In the genomic region with DNA sequence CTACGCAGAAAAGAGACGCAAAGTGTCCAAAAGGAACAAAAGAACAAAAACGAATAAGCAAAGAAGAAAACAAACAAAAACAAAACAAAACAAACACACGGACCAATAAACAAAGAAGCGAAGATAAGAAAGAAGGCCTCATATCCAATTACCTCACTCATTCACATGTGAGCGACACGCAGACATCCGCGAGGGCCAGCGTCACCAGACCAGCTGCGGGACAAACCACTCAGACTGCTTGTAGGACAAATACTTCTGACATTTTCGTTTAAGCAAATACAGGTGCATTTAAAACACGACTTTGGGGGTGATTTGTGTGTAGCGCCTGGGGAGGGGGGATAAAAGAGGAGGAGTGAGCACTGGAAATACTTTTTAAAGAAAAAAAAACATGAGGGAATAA, we compare ENCODE assay signal across 25 cellular contexts.
"Had no signal": no experiment of that assay in that cellular context is flagged by ENCODE, and none has a peak within 500 bp of the region (broad histone marks: within the 10 kb centered on the region; RNA-seq: fewer than 3 reads in every experiment).

No MANE protein-coding gene starts in this region.

- H3K4me1 Mint-ChIP-seq: immature natural killer cell; memory B cell; natural killer cell; neural crest cell; stimulated activated naive CD8-positive, alpha-beta T cell treated with anti-CD3 and anti-CD28 coated beads, Interleukin-15, amount 100 ng/mL, for 72 hours had no signal

- H3K9me3 ChIP-seq: lower lobe of right lung, prostate gland, right atrium auricular region, suprapubic skin, transverse colon, upper lobe of right lung, vagina had no signal

- H3K27ac Mint-ChIP-seq: immature natural killer cell; memory B cell; natural killer cell; stimulated activated naive CD8-positive, alpha-beta T cell treated with anti-CD3 and anti-CD28 coated beads, Interleukin-15, amount 100 ng/mL, for 72 hours had no signal

- DNase-seq: cortex of kidney; hypothalamus; immature natural killer cell; islet precursor cell; kidney glomerular epithelial cell; left colon; left ventricle myocardium superior; lower lobe of right lung; natural killer cell; stimulated activated CD4-positive, alpha-beta T cell treated with anti-CD3 and anti-CD28 coated beads, Interleukin-12 subunit alpha, Interleukin-12 subunit beta, amount 100 ng/mL, for 4 hours; stimulated activated CD4-positive, alpha-beta T cell treated with anti-CD3 and anti-CD28 coated beads, Interleukin-1b, Interleukin-23, amount 100 ng/mL, for 48 hours; stimulated activated CD4-positive, alpha-beta T cell treated with anti-CD3 and anti-CD28 coated beads, Interleukin-4, amount 100 ng/mL, for 1 hour; stimulated activated CD8-positive, alpha-beta memory T cell treated with anti-CD3 and anti-CD28 coated beads, Interleukin-4, amount 100 ng/mL, for 48 hours; stimulated activated naive CD4-positive, alpha-beta T cell; stimulated activated naive CD8-positive, alpha-beta T cell treated with anti-CD3 and anti-CD28 coated beads, Interleukin-15, amount 100 ng/mL, for 72 hours; transverse colon; upper lobe of right lung had no signal

- H3K27me3 ChIP-seq: right atrium auricular region, suprapubic skin, transverse colon, upper lobe of right lung, vagina had no signal

- ATAC-seq: left colon; left ventricle myocardium superior; natural killer cell; sciatic nerve; stimulated activated naive CD8-positive, alpha-beta T cell treated with anti-CD3 and anti-CD28 coated beads, Interleukin-15, amount 100 ng/mL, for 72 hours had no signal

- H3K36me3 Mint-ChIP-seq: immature natural killer cell, memory B cell, natural killer cell had no signal

- H3K4me3 Mint-ChIP-seq: immature natural killer cell; memory B cell; natural killer cell; neural crest cell; stimulated activated naive CD8-positive, alpha-beta T cell treated with anti-CD3 and anti-CD28 coated beads, Interleukin-15, amount 100 ng/mL, for 72 hours had no signal

- H3K4me3 ChIP-seq: lower lobe of right lung, prostate gland, right atrium auricular region, smooth muscle cell, suprapubic skin, transverse colon, upper lobe of right lung, vagina had no signal

- H3K9me3 Mint-ChIP-seq: immature natural killer cell; memory B cell; natural killer cell; stimulated activated naive CD8-positive, alpha-beta T cell treated with anti-CD3 and anti-CD28 coated beads, Interleukin-15, amount 100 ng/mL, for 72 hours had no signal

- H3K36me3 ChIP-seq: lower lobe of right lung, prostate gland, right atrium auricular region, suprapubic skin, transverse colon, upper lobe of right lung, vagina had no signal
